11 cellular contexts compared by ENCODE assay signal in genomic region chrX:10326578-10326977, GRCh38.
DNase-seq lines count a peak whose midpoint lies in the region; FAIRE-seq and TF ChIP-seq lines count a peak whose summit lies in the region.
"Had no signal": no experiment of that assay in that cellular context is flagged by ENCODE, and none has a peak within 500 bp of the region (broad histone marks: within the 10 kb centered on the region; RNA-seq: fewer than 3 reads in every experiment).

No MANE protein-coding gene starts in this region.

- no peak overlapping the region for H3K18ac ChIP-seq in H1 (ENCODE audit: extremely low read depth, low read length)

- no peak overlapping the region for H4K8ac ChIP-seq in H1 (ENCODE audit: extremely low read depth, insufficient read depth, low read length)

- H3K79me1 ChIP-seq in H1 (ENCODE audit: low read depth, low read length) = no peaks in the 10 kb centered on the region

- no peak overlapping the region for H3K9ac ChIP-seq in H1 (replicated peaks in 1 of 4; ENCODE audit: extremely low read depth in 1 of 4, low read depth in 3 of 4, low read length in 3 of 4)
- H3K9ac ChIP-seq: BLaER1 had no signal

- H2BK15ac ChIP-seq in H1 (ENCODE audit: low read length) = no peak overlapping the region

- H2BK5ac ChIP-seq in H1 (ENCODE audit: low read depth, low read length) = no peak overlapping the region

- no peak overlapping the region for H3K27ac ChIP-seq in H1 (ENCODE audit: low read depth, low read length)
- H3K27ac ChIP-seq: BLaER1 had no signal

- no peaks in the 10 kb centered on the region for H3K27me3 ChIP-seq in H1 (replicated peaks in 1 of 4; ENCODE audit: control insufficient read depth in 3 of 4, extremely low read depth in 1 of 4, insufficient read depth in 3 of 4, low read length in 3 of 4)

- H3K4ac ChIP-seq in H1 (replicated peaks; ENCODE audit: insufficient read length, low read depth, low read length) = no peak overlapping the region

- no peaks in the 10 kb centered on the region for H3K23me2 ChIP-seq in H1 (ENCODE audit: low read depth, low read length)

- POLR2A ChIA-PET in H1 (lab: Charles Lee; ENCODE audit: partially characterized antibody) = no interaction called here

- H3K4me3 ChIP-seq in H1 (ENCODE audit: extremely low read depth in 1 of 4, insufficient read depth in 2 of 4, low read depth in 3 of 4, low read length in 4 of 4) = no peak overlapping the region
- H3K4me3 ChIP-seq: BLaER1 had no signal

- no peak for TF ChIP-seq EP300 in H1 (IDR thresholded peaks at IDR 0.05; ENCODE audit: borderline replicate concordance in 1 of 2, low read depth in 2 of 2, low read length in 2 of 2)

- no peak overlapping the region for H3K23ac ChIP-seq in H1 (ENCODE audit: insufficient read length)

- no peak overlapping the region for H2AFZ ChIP-seq in H1 (ENCODE audit: low read length)

- DNase-seq in NCI-H146 (lab: John Stamatoyannopoulos, UW) = peak; percentile 5
- DNase-seq in NCI-H146 treated with DMSO at 0.1 percent for 48 hours (lab: John Stamatoyannopoulos, UW; ENCODE audit: unreplicated experiment) = no peak
- DNase-seq in NCI-H82 (lab: John Stamatoyannopoulos, UW) = peak; percentile 72
- DNase-seq in H1 (ENCODE audit: low read depth in 1 of 2, low spot score in 2 of 2) = no peak
- peak; percentile 15 for DNase-seq in renal cortical epithelial cell (ENCODE audit: low read depth)
- DNase-seq in endothelial cell (ENCODE audit: low spot score) = no peak
- no peak for DNase-seq in GM19239 (ENCODE audit: insufficient read length, low spot score)
- DNase-seq in activated CD4-positive, alpha-beta T cell treated with anti-CD3 and anti-CD28 coated beads for 1 hour = no peak
- DNase-seq: H7, NCI-H510A had no signal

- no peaks in the 10 kb centered on the region for H3K9me3 Mint-ChIP-seq in endothelial cell (ENCODE audit: unreplicated experiment)

- TF ChIP-seq CTCF in H1 (IDR thresholded peaks at IDR 0.05; ENCODE audit: control extremely low read depth in 1 of 3, insufficient read depth in 1 of 3, low read depth in 1 of 3, low read length in 3 of 3) = peak in 2 of 3 experiments; percentile 7 to 11; a peak in 2 of 4 replicates
- TF ChIP-seq CTCF in endothelial cell (IDR thresholded peaks at IDR 0.05; ENCODE audit: unreplicated experiment) = no peak

- H3K27me3 Mint-ChIP-seq in endothelial cell (ENCODE audit: unreplicated experiment) = no peaks in the 10 kb centered on the region

- FAIRE-seq in H1 (lab: Jason Lieb, UNC) (peak; percentile 83), GM19239 (lab: Jason Lieb, UNC) (no peak)

- no peaks in the 10 kb centered on the region for H3K36me3 Mint-ChIP-seq in endothelial cell (ENCODE audit: low read depth, unreplicated experiment)

- H2BK12ac ChIP-seq in H1 (ENCODE audit: low read depth, low read length) = no peak overlapping the region

- no peaks in the 10 kb centered on the region for H3K36me3 ChIP-seq in H1 (ENCODE audit: control insufficient read depth in 2 of 4, insufficient read depth in 4 of 4, low read length in 3 of 4)
- H3K36me3 ChIP-seq: BLaER1 had no signal

- TF ChIP-seq RAD21 in H1 (IDR thresholded peaks at IDR 0.05 in 1 of 2, conservative IDR thresholded peaks at IDR 0.05 in 1 of 2; ENCODE audit: low read depth in 2 of 2, low read length in 2 of 2) = peak; percentile 30 to 40; a peak in 3 of 4 replicates

- H4K20me1 ChIP-seq in H1 (replicated peaks in 1 of 2; ENCODE audit: control insufficient read depth in 1 of 2, insufficient read depth in 2 of 2, low read length in 2 of 2) = no peaks in the 10 kb centered on the region

- H3K4me2 ChIP-seq in H1 (ENCODE audit: insufficient read depth in 1 of 2, low read depth in 2 of 2, low read length in 2 of 2) = no peak overlapping the region
- H3K4me2 ChIP-seq: BLaER1 had no signal

- H3K4me1 Mint-ChIP-seq in endothelial cell (ENCODE audit: unreplicated experiment) = peaks cover 5% of the 10 kb centered on the region

- H3K79me2 ChIP-seq in H1 (ENCODE audit: control insufficient read depth in 1 of 2, insufficient read depth in 2 of 2, low read length in 2 of 2) = no peaks in the 10 kb centered on the region

- H3K4me1 ChIP-seq in H1 (replicated peaks in 1 of 4; ENCODE audit: control insufficient read depth in 3 of 4, insufficient read depth in 4 of 4, low read length in 3 of 4) = no peaks in the 10 kb centered on the region

- no peak overlapping the region for H3K27ac Mint-ChIP-seq in endothelial cell (ENCODE audit: unreplicated experiment)

- no peak overlapping the region for H3K4me3 Mint-ChIP-seq in endothelial cell (ENCODE audit: unreplicated experiment)

- 73% methylated on average over 2 of the region's 2 CpGs; no CpG with 5 or more reads in 1 of the 2 experiments for WGBS in H1 (ENCODE audit: extremely low coverage in 1 of 2, insufficient coverage in 1 of 2, insufficient read length in 1 of 2, insufficient replicate concordance in 2 of 2, low coverage in 1 of 2, low lambda C conversion rate in 2 of 2, missing lambda C conversion rate in 1 of 2), 2 experiments

- no peak overlapping the region for H4K91ac ChIP-seq in H1 (replicated peaks; ENCODE audit: insufficient read length, low read length)

- no peak for TF ChIP-seq POLR2A in H1 (IDR thresholded peaks at IDR 0.05; ENCODE audit: control extremely low read depth in 1 of 2, low read depth in 2 of 2, low read length in 2 of 2)

- H2BK120ac ChIP-seq in H1 (replicated peaks; ENCODE audit: low read depth, low read length) = no peak overlapping the region

- no peak overlapping the region for H2BK20ac ChIP-seq in H1 (ENCODE audit: low read length)

- no peaks in the 10 kb centered on the region for H3K9me3 ChIP-seq in H1 (ENCODE audit: insufficient read depth in 2 of 2, low read depth in 1 of 2, low read length in 1 of 2)
- H3K9me3 ChIP-seq: BLaER1 had no signal

- no peak overlapping the region for H4K5ac ChIP-seq in H1 (ENCODE audit: insufficient read length, low read depth, low read length)

- H2AK5ac ChIP-seq in H1 (ENCODE audit: low read depth, low read length) = no peak overlapping the region

- CTCF ChIA-PET in H1 (lab: Charles Lee; ENCODE audit: partially characterized antibody) = no interaction called here

- H3K14ac ChIP-seq in H1 (ENCODE audit: insufficient read length) = no peak overlapping the region

- no peak overlapping the region for H3K56ac ChIP-seq in H1 (replicated peaks; ENCODE audit: insufficient read length, low read depth, low read length)

TF ChIP-seq in H1, 55 proteins besides CTCF, POLR2A, EP300 and RAD21:
- no peak for TF ChIP-seq NANOG (IDR thresholded peaks at IDR 0.05; ENCODE audit: insufficient read depth, low read depth, low read length, poor library complexity, severe bottlenecking)
- no peak for TF ChIP-seq CBX8 (IDR thresholded peaks at IDR 0.05; ENCODE audit: borderline replicate concordance, low read depth, low read length)
- TF ChIP-seq JUND (IDR thresholded peaks at IDR 0.05; ENCODE audit: low read length) = no peak
- no peak for TF ChIP-seq SRF (IDR thresholded peaks at IDR 0.05; ENCODE audit: low read depth, low read length)
- no peak for TF ChIP-seq RBBP5 (IDR thresholded peaks at IDR 0.05; ENCODE audit: borderline replicate concordance, low read depth, low read length)
- TF ChIP-seq CBX5 (IDR thresholded peaks at IDR 0.05; ENCODE audit: low read depth, low read length) = no peak
- TF ChIP-seq JUN (IDR thresholded peaks at IDR 0.05; ENCODE audit: low read depth, low read length) = no peak
- TF ChIP-seq SAP30 (IDR thresholded peaks at IDR 0.05; ENCODE audit: insufficient read depth, insufficient replicate concordance, low read length) = no peak
- no peak for TF ChIP-seq TCF12 (IDR thresholded peaks at IDR 0.05; ENCODE audit: low read depth, low read length)
- TF ChIP-seq USF2 (IDR thresholded peaks at IDR 0.05; ENCODE audit: low read length) = no peak
- no peak for TF ChIP-seq EZH2 (IDR thresholded peaks at IDR 0.05; ENCODE audit: low read depth, low read length, severe bottlenecking)
- TF ChIP-seq BRCA1 (IDR thresholded peaks at IDR 0.05; ENCODE audit: low read depth, low read length) = no peak
- no peak for TF ChIP-seq SP2 (IDR thresholded peaks at IDR 0.05; ENCODE audit: low read length)
TF ChIP-seq in H1: peak in this region for 0.

Comparison
In these comparisons a context has a peak if more than half of its experiments do, and no peak if none do; other contexts are left out.
1. DNase-seq: peak in NCI-H146 (single experiment), NCI-H82 (single experiment) and renal cortical epithelial cell (single experiment); none in NCI-H146 treated with DMSO at 0.1 percent for 48 hours (single experiment), H1 (0 of 2), endothelial cell (single experiment), GM19239 (single experiment) and activated CD4-positive, alpha-beta T cell treated with anti-CD3 and anti-CD28 coated beads for 1 hour (single experiment).